ENCODE assay signal across 1 cellular context in the genomic region with DNA sequence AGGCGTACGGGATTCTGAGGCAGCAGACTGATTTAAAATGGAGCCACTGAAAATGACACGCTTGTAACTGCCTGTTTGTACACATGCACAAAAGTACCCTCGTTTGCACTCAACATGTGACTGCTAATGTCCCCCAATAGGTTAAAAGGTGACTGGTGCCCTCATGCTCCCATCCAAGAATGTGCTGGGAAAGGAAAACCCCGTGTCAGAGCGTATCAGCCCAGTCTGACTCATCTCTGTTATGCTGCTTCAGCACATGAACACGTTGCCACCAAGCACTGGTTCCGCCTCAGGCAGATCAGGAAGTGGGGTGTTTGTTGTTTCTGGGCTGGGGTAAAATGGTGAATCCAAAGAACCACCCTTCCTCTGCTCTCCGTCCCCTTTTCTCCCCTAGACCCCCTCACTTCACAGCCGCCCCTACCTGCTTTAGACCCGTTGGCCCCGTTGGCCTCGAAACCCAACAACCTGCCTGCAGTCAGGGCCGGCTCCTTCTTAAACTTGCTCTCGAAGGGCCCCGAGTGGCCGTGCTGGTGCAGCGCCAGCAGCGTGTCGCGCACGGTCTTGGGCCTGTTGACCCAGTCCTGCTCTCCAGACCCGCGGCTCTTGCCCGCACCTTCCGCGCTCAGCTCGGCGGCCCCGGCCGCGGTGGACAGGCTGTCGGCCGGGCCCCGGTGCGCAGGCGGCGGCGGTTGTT.
A peak's percentile ranks its signal among the peaks of the same experiment; 100 is the strongest.
TF ChIP-seq lines count a peak whose summit lies in the region.

No MANE protein-coding gene starts in this region.

TF ChIP-seq in HepG2, 621 proteins besides CTCF, POLR2A, EP300 and RAD21 (continued from another document and continues in another):
- TF ChIP-seq ARNT2 (CRISPR knock-in tag; IDR thresholded peaks at IDR 0.05; ENCODE audit: low read depth) (0 out of 2 replicates have a peak, but pooled peaks have one; percentile 23), HOMEZ (CRISPR knock-in tag; IDR thresholded peaks at IDR 0.05; ENCODE audit: low read depth) (no peak), ZGPAT (CRISPR knock-in tag; IDR thresholded peaks at IDR 0.05) (peak; percentile 22; the same call in 1 of the 2 replicates), IKZF1 (IDR thresholded peaks at IDR 0.05) (no peak), ZBTB38 (CRISPR knock-in tag; IDR thresholded peaks at IDR 0.05) (peak; percentile 42), TFDP2 (CRISPR knock-in tag; IDR thresholded peaks at IDR 0.05) (no peak), ARID3A (IDR thresholded peaks at IDR 0.05; ENCODE audit: low read depth, low read length) (no peak), TOPORS (CRISPR knock-in tag; IDR thresholded peaks at IDR 0.05) (no peak; the same call in 1 of the 2 replicates), RAD51 (IDR thresholded peaks at IDR 0.05; ENCODE audit: borderline replicate concordance) (no peak), XBP1 (CRISPR knock-in tag; IDR thresholded peaks at IDR 0.05) (peak; percentile 55; the same call in 1 of the 2 replicates), PHF20 (CRISPR knock-in tag; IDR thresholded peaks at IDR 0.05) (peak; percentile 25; the same call in 1 of the 2 replicates), ZNF564 (CRISPR knock-in tag; IDR thresholded peaks at IDR 0.05) (no peak), ZNF839 (CRISPR knock-in tag; IDR thresholded peaks at IDR 0.05; ENCODE audit: borderline replicate concordance) (no peak), ZNF296 (CRISPR knock-in tag; conservative IDR thresholded peaks at IDR 0.05) (no peak; the same call in 1 of the 2 replicates), ATAD3A (CRISPR knock-in tag; IDR thresholded peaks at IDR 0.05) (no peak), CBX2 (IDR thresholded peaks at IDR 0.05; ENCODE audit: low read depth, low read length) (no peak), CBX2 (CRISPR knock-in tag; IDR thresholded peaks at IDR 0.05; ENCODE audit: low read depth) (no peak), MTA3 (CRISPR knock-in tag; IDR thresholded peaks at IDR 0.05) (no peak), ZNF460 (CRISPR knock-in tag; IDR thresholded peaks at IDR 0.05; ENCODE audit: borderline replicate concordance) (no peak), GATA4 (IDR thresholded peaks at IDR 0.05; ENCODE audit: borderline replicate concordance, low read depth) (no peak), ARID4A (CRISPR knock-in tag; IDR thresholded peaks at IDR 0.05; ENCODE audit: borderline replicate concordance) (peak; percentile 62), HCFC1 (IDR thresholded peaks at IDR 0.05; ENCODE audit: low read depth, low read length) (no peak), ZNF574 (CRISPR knock-in tag; IDR thresholded peaks at IDR 0.05) (peak; percentile 15), TP53 (CRISPR knock-in tag; conservative IDR thresholded peaks at IDR 0.05) (0 out of 2 replicates have a peak, but pooled peaks have one; percentile 13), NR2F2 (IDR thresholded peaks at IDR 0.05; ENCODE audit: borderline replicate concordance, low read depth) (no peak), ZNF30 (CRISPR knock-in tag; IDR thresholded peaks at IDR 0.05) (peak; percentile 72; the same call in 1 of the 2 replicates), RXRB (CRISPR knock-in tag; IDR thresholded peaks at IDR 0.05; ENCODE audit: borderline replicate concordance) (peak; percentile 88), ZSCAN31 (CRISPR knock-in tag; IDR thresholded peaks at IDR 0.05; ENCODE audit: low read depth) (no peak)
- TF ChIP-seq, protein P1, sequence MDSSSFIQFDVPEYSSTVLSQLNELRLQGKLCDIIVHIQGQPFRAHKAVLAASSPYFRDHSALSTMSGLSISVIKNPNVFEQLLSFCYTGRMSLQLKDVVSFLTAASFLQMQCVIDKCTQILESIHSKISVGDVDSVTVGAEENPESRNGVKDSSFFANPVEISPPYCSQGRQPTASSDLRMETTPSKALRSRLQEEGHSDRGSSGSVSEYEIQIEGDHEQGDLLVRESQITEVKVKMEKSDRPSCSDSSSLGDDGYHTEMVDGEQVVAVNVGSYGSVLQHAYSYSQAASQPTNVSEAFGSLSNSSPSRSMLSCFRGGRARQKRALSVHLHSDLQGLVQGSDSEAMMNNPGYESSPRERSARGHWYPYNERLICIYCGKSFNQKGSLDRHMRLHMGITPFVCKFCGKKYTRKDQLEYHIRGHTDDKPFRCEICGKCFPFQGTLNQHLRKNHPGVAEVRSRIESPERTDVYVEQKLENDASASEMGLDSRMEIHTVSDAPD (CRISPR knock-in tag; IDR thresholded peaks at IDR 0.05): no peak
- TF ChIP-seq, protein P2, sequence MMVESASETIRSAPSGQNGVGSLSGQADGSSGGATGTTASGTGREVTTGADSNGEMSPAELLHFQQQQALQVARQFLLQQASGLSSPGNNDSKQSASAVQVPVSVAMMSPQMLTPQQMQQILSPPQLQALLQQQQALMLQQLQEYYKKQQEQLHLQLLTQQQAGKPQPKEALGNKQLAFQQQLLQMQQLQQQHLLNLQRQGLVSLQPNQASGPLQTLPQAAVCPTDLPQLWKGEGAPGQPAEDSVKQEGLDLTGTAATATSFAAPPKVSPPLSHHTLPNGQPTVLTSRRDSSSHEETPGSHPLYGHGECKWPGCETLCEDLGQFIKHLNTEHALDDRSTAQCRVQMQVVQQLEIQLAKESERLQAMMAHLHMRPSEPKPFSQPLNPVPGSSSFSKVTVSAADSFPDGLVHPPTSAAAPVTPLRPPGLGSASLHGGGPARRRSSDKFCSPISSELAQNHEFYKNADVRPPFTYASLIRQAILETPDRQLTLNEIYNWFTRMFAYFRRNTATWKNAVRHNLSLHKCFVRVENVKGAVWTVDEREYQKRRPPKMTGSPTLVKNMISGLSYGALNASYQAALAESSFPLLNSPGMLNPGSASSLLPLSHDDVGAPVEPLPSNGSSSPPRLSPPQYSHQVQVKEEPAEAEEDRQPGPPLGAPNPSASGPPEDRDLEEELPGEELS (CRISPR knock-in tag; IDR thresholded peaks at IDR 0.05): peak; percentile 72; the same call in 1 of the 2 replicates
- TF ChIP-seq, protein P3, sequence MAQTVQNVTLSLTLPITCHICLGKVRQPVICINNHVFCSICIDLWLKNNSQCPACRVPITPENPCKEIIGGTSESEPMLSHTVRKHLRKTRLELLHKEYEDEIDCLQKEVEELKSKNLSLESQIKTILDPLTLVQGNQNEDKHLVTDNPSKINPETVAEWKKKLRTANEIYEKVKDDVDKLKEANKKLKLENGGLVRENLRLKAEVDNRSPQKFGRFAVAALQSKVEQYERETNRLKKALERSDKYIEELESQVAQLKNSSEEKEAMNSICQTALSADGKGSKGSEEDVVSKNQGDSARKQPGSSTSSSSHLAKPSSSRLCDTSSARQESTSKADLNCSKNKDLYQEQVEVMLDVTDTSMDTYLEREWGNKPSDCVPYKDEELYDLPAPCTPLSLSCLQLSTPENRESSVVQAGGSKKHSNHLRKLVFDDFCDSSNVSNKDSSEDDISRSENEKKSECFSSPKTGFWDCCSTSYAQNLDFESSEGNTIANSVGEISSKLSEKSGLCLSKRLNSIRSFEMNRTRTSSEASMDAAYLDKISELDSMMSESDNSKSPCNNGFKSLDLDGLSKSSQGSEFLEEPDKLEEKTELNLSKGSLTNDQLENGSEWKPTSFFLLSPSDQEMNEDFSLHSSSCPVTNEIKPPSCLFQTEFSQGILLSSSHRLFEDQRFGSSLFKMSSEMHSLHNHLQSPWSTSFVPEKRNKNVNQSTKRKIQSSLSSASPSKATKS (CRISPR knock-in tag; IDR thresholded peaks at IDR 0.05): no peak
- TF ChIP-seq, protein P4, sequence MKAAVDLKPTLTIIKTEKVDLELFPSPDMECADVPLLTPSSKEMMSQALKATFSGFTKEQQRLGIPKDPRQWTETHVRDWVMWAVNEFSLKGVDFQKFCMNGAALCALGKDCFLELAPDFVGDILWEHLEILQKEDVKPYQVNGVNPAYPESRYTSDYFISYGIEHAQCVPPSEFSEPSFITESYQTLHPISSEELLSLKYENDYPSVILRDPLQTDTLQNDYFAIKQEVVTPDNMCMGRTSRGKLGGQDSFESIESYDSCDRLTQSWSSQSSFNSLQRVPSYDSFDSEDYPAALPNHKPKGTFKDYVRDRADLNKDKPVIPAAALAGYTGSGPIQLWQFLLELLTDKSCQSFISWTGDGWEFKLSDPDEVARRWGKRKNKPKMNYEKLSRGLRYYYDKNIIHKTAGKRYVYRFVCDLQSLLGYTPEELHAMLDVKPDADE (CRISPR knock-in tag; IDR thresholded peaks at IDR 0.05): no peak; the same call in 1 of the 2 replicates
